In genomic region chr6:23089981-23090380, GRCh38 we compare ENCODE assay signal across 18 cellular contexts.
A peak's percentile ranks its signal among the peaks of the same experiment; 100 is the strongest.
DNase-seq lines count a peak whose midpoint lies in the region.
"Had no signal": no experiment of that assay in that cellular context is flagged by ENCODE, and none has a peak within 500 bp of the region (broad histone marks: within the 10 kb centered on the region; RNA-seq: fewer than 3 reads in every experiment).

No MANE protein-coding gene starts in this region.

- H3K27me3 ChIP-seq in CD4-positive, alpha-beta memory T cell (ENCODE audit: insufficient read depth, low read length): no peaks in the 10 kb centered on the region

- no peak overlapping the region for H3K27ac Mint-ChIP-seq in CD4-positive, alpha-beta memory T cell
- H3K27ac Mint-ChIP-seq: CD8-positive, alpha-beta T cell; GM23338; H9 had no signal

- no peak overlapping the region for H3K4me3 ChIP-seq in CD4-positive, alpha-beta memory T cell (ENCODE audit: low read length in 2 of 2)
- H3K4me3 ChIP-seq: A549, GM12878, GM23338 had no signal

- H3K27ac ChIP-seq in CD4-positive, alpha-beta memory T cell (ENCODE audit: low read depth, low read length): no peak overlapping the region
- H3K27ac ChIP-seq: A549 had no signal

- no peaks in the 10 kb centered on the region for H3K4me1 ChIP-seq in CD4-positive, alpha-beta memory T cell (ENCODE audit: insufficient read depth, low read length)
- H3K4me1 ChIP-seq: A549, Caco-2 had no signal

- DNase-seq in NCI-H345 (lab: John Stamatoyannopoulos, UW) (peak; percentile 38), NCI-H345 treated with DMSO at 0.1 percent for 48 hours (lab: John Stamatoyannopoulos, UW; ENCODE audit: unreplicated experiment) (no peak), fibroblast of peridontal ligament (ENCODE audit: extremely low read depth) (peak; percentile 66), fibroblast of the conjunctiva (ENCODE audit: low read depth) (peak; percentile 29), stromal cell of bone marrow (ENCODE audit: low read depth) (peak; percentile 40), AG08396 (ENCODE audit: low spot score) (no peak), SK-N-DZ (ENCODE audit: low spot score) (no peak)
- no peak for DNase-seq in CD4-positive, alpha-beta memory T cell
- DNase-seq: 8988T; ACHN; C1 segment of cervical spinal cord; Caco-2; CD8-positive, alpha-beta T cell; DND-41; H9 had no signal

- no peaks in the 10 kb centered on the region for H3K27me3 Mint-ChIP-seq in CD4-positive, alpha-beta memory T cell

- POLR2A ChIA-PET in CD4-positive, alpha-beta memory T cell (lab: Charles Lee; ENCODE audit: partially characterized antibody): interaction anchor here (0.6 kb wide), 1 partner anchor 19 kb away, joined by 3 read pairs; no protein-coding TSS in a partner anchor

- CTCF ChIA-PET in CD4-positive, alpha-beta memory T cell (lab: Charles Lee; ENCODE audit: partially characterized antibody): no interaction called here

- intact Hi-C loops in CD4-positive, alpha-beta memory T cell (cut with micrococcal nuclease): no loop called here

- H3K4me3 Mint-ChIP-seq in CD4-positive, alpha-beta memory T cell: no peak overlapping the region
- H3K4me3 Mint-ChIP-seq: CD8-positive, alpha-beta T cell; GM23338; H9 had no signal

- no peaks in the 10 kb centered on the region for H3K4me1 Mint-ChIP-seq in CD4-positive, alpha-beta memory T cell
- H3K4me1 Mint-ChIP-seq: GM23338, H9 had no signal

- H3K9me3 Mint-ChIP-seq in CD4-positive, alpha-beta memory T cell: peaks cover 3 to 14% (median 8%) of the 10 kb centered on the region in 8 donors

- H3K9me3 ChIP-seq in CD4-positive, alpha-beta memory T cell (ENCODE audit: control insufficient read depth in 1 of 2, low read length in 2 of 2): no peaks in the 10 kb centered on the region
- H3K9me3 ChIP-seq: A549, Caco-2 had no signal

- H3K36me3 Mint-ChIP-seq in CD4-positive, alpha-beta memory T cell: no peaks in the 10 kb centered on the region
- H3K36me3 Mint-ChIP-seq: CD8-positive, alpha-beta T cell had no signal

- no peaks in the 10 kb centered on the region for H3K36me3 ChIP-seq in CD4-positive, alpha-beta memory T cell (ENCODE audit: insufficient read depth, low read length)

Comparison
In these comparisons a context has a peak if more than half of its experiments do, and no peak if none do; other contexts are left out.
1. DNase-seq: peak in NCI-H345 (single experiment), fibroblast of peridontal ligament (single experiment), fibroblast of the conjunctiva (single experiment) and stromal cell of bone marrow (single experiment); none in NCI-H345 treated with DMSO at 0.1 percent for 48 hours (single experiment), AG08396 (single experiment), SK-N-DZ (single experiment) and CD4-positive, alpha-beta memory T cell (0 of 5).